ENCODE assay signal across 8 cellular contexts in the genomic region with DNA sequence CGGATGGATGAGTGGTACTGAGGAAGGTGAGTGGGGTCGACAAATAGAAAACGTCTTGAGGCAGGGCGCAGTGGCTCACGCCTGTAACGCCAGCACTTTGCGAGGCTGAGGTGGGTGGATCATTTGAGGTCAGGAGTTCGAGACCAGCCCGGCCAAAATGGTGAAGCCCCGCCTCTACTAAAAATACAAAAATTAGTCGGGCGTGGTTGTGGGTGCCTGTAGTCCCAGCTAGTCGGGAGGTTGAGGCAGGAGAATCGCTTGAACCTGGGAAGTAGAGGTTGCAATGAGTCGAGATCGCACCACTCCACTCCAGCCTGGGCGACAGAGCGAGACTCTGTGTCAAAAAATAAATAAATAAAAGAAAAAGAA. TPM values are rescaled to one million over a fixed set of nuclear protein-coding genes. Genes with fewer than 3 reads are reported as not detected.
DNase-seq lines count a peak whose midpoint lies in the region; ATAC-seq and TF ChIP-seq lines count a peak whose summit lies in the region.
"Not testable (repeated sequence)": the region's sequence is repeated elsewhere in the genome, so short reads cannot be mapped to it uniquely, and the experiment has no call there.

No MANE protein-coding gene starts in this region.

- not testable (repeated sequence) for ATAC-seq in lower lobe of right lung

- BruUV-seq in Calu3 (replicated peaks; lab: Mats Ljungman, UMichigan): not testable (repeated sequence)

- H3K27ac ChIP-seq in ascending aorta (peak overlapping the region; percentile 25 to 47), esophagus squamous epithelium (peak overlapping the region in 3 of 4 donors; percentile 65 to 79 (median 72)), lower lobe of right lung (peak overlapping the region; percentile 18), prostate gland (peak overlapping the region; percentile 63 to 81)
- not testable (repeated sequence) for H3K27ac ChIP-seq in tibial artery

- H3K4me1 ChIP-seq in ascending aorta (peaks cover 3 to 21% of the 10 kb centered on the region in 2 donors), esophagus squamous epithelium (peaks cover 25 to 90% (median 27%) of the 10 kb centered on the region in 3 donors), lower lobe of right lung (peaks cover 40% of the 10 kb centered on the region), prostate gland (replicated peaks) (peaks cover 10% of the 10 kb centered on the region), tibial artery (peaks cover 0 to 52% (median 34%) of the 10 kb centered on the region in 4 donors)

- not testable (repeated sequence) for DNase-seq in Calu3; LNCaP clone FGC (ENCODE audit: low read depth); activated CD4-positive, alpha-beta T cell treated with anti-CD3 and anti-CD28 coated beads, Interleukin-2, amount 10 ng/mL, durations not matched to agents 24 days and 14 days; ascending aorta (ENCODE audit: low spot score in 2 of 2); esophagus squamous epithelium (lab: John Stamatoyannopoulos, UW); prostate gland (ENCODE audit: low spot score); tibial artery
- peak; percentile 57 for DNase-seq in lower lobe of right lung

- not testable (repeated sequence) for H3K9me3 ChIP-seq in ascending aorta, esophagus squamous epithelium, lower lobe of right lung, prostate gland, tibial artery

- peak overlapping the region; percentile 60 for H3K4me3 Mint-ChIP-seq in Calu3 (ENCODE audit: low read depth, unreplicated experiment)
- peak overlapping the region; percentile 89 for H3K4me3 Mint-ChIP-seq in activated CD4-positive, alpha-beta T cell treated with anti-CD3 and anti-CD28 coated beads, Interleukin-2, amount 10 ng/mL, durations not matched to agents 24 days and 14 days

- H3K4me3 ChIP-seq in LNCaP clone FGC (ENCODE audit: low read depth, low read length) (peak overlapping the region; percentile 29), ascending aorta (peak overlapping the region in 1 of 2 donors; percentile 55), esophagus squamous epithelium (peak overlapping the region in 3 of 4 donors; percentile 3 to 56 (median 41)), lower lobe of right lung (peak overlapping the region; percentile 48), prostate gland (peak overlapping the region in 1 of 2 donors; percentile 11), tibial artery (peak overlapping the region; percentile 6 to 38)

- not testable (repeated sequence) for TF ChIP-seq POLR2A in esophagus squamous epithelium (IDR thresholded peaks at IDR 0.05); prostate gland (IDR thresholded peaks at IDR 0.05)

- 25 to 28% methylated on average over 18 of the region's 18 CpGs for WGBS in esophagus squamous epithelium, 2 donors
- WGBS in prostate gland: 18% methylated on average over 18 of the region's 18 CpGs

- peaks cover 69% of the 10 kb centered on the region for H3K36me3 Mint-ChIP-seq in Calu3 (ENCODE audit: insufficient read depth, unreplicated experiment)
- H3K36me3 Mint-ChIP-seq in activated CD4-positive, alpha-beta T cell treated with anti-CD3 and anti-CD28 coated beads, Interleukin-2, amount 10 ng/mL, durations not matched to agents 24 days and 14 days (ENCODE audit: low read depth): peaks cover 22% of the 10 kb centered on the region

- CTCF ChIA-PET in Calu3 (lab: Charles Lee): not testable (repeated sequence)

- H3K27ac Mint-ChIP-seq in Calu3 (ENCODE audit: unreplicated experiment): peak overlapping the region; percentile 37
- H3K27ac Mint-ChIP-seq in activated CD4-positive, alpha-beta T cell treated with anti-CD3 and anti-CD28 coated beads, Interleukin-2, amount 10 ng/mL, durations not matched to agents 24 days and 14 days: peak overlapping the region; percentile 92

- intact Hi-C loops in Calu3 (cut with micrococcal nuclease; ENCODE audit: unreplicated experiment); ascending aorta (cut with DNase I); esophagus squamous epithelium (cut with DNase I); lower lobe of right lung (cut with DNase I); prostate gland (cut with DNase I); tibial artery (cut with DNase I; ENCODE audit: low total_unique reads): not testable (repeated sequence)
- intact Hi-C loops in activated CD4-positive, alpha-beta T cell treated with anti-CD3 and anti-CD28 coated beads, Interleukin-2, amount 10 ng/mL, durations not matched to agents 24 days and 14 days (cut with micrococcal nuclease): loop anchor here (1.0 to 5.0 kb wide), 3 partner anchors 27 to 78 kb away; partner anchors contain the start of gene POLD1

- peaks cover 70% of the 10 kb centered on the region for H3K27me3 Mint-ChIP-seq in Calu3 (ENCODE audit: unreplicated experiment)
- H3K27me3 Mint-ChIP-seq in activated CD4-positive, alpha-beta T cell treated with anti-CD3 and anti-CD28 coated beads, Interleukin-2, amount 10 ng/mL, durations not matched to agents 24 days and 14 days: peaks cover 20% of the 10 kb centered on the region

- not testable (repeated sequence) for H3K9me3 Mint-ChIP-seq in Calu3 (ENCODE audit: low read depth, unreplicated experiment); activated CD4-positive, alpha-beta T cell treated with anti-CD3 and anti-CD28 coated beads, Interleukin-2, amount 10 ng/mL, durations not matched to agents 24 days and 14 days

- not testable (repeated sequence) for TF ChIP-seq CTCF in Calu3 (IDR thresholded peaks at IDR 0.05; ENCODE audit: unreplicated experiment); LNCaP clone FGC (IDR thresholded peaks at IDR 0.05; ENCODE audit: control insufficient read depth, extremely low read depth, insufficient read depth); ascending aorta (IDR thresholded peaks at IDR 0.05); esophagus squamous epithelium (IDR thresholded peaks at IDR 0.05); lower lobe of right lung (IDR thresholded peaks at IDR 0.05); prostate gland (IDR thresholded peaks at IDR 0.05); tibial artery (IDR thresholded peaks at IDR 0.05)

- H3K27me3 ChIP-seq in ascending aorta; prostate gland (replicated peaks; ENCODE audit: insufficient read depth): not testable (repeated sequence)
- peaks cover 8 to 96% (median 23%) of the 10 kb centered on the region in 4 donors for H3K27me3 ChIP-seq in esophagus squamous epithelium
- peaks cover 26% of the 10 kb centered on the region for H3K27me3 ChIP-seq in lower lobe of right lung (ENCODE audit: low read depth)
- peaks cover 7 to 88% of the 10 kb centered on the region in 2 donors for H3K27me3 ChIP-seq in tibial artery

- peaks cover 61% of the 10 kb centered on the region for H3K4me1 Mint-ChIP-seq in Calu3 (ENCODE audit: low read depth, unreplicated experiment)
- H3K4me1 Mint-ChIP-seq in activated CD4-positive, alpha-beta T cell treated with anti-CD3 and anti-CD28 coated beads, Interleukin-2, amount 10 ng/mL, durations not matched to agents 24 days and 14 days: peaks cover 71% of the 10 kb centered on the region

- H3K36me3 ChIP-seq in ascending aorta, esophagus squamous epithelium, lower lobe of right lung, prostate gland, tibial artery: not testable (repeated sequence)

RNA-seq across cellular contexts. Expression of gene KCNC3, which starts 0.7 kb away (rescaled TPM):
- total RNA-seq in Calu3 (2022): 5.3 and 6.8 TPM in 2 replicates
- total RNA-seq in activated CD4-positive, alpha-beta T cell treated with anti-CD3 and anti-CD28 coated beads, Interleukin-2, amount 10 ng/mL, durations not matched to agents 24 days and 14 days: 20.3 TPM in 2 replicates
- total RNA-seq in ascending aorta: 3.8 TPM
- total RNA-seq in esophagus squamous epithelium: under 1 TPM in 3 of 4 donors, not detected in 1; 0.48 to 0.87 (median 0.57) TPM
- total RNA-seq in lower lobe of right lung: 11.1 TPM
- 10 to 100 TPM in 1 of 2 donors, 1 to 10 TPM in 1; 3.6 to 10.6 TPM for total RNA-seq in prostate gland

RNA-seq across cellular contexts. Expression of gene NAPSA, which starts 35.5 kb away (rescaled TPM):
- total RNA-seq in Calu3 (2022): 1.9 and 3.6 TPM in 2 replicates
- 13.6 and 18.0 TPM in 2 replicates for total RNA-seq in activated CD4-positive, alpha-beta T cell treated with anti-CD3 and anti-CD28 coated beads, Interleukin-2, amount 10 ng/mL, durations not matched to agents 24 days and 14 days
- 1.6 TPM for total RNA-seq in ascending aorta
- total RNA-seq in esophagus squamous epithelium: under 1 TPM in 1 of 4 donors, not detected in 3; 0.38 TPM
- total RNA-seq in lower lobe of right lung: 1,633 TPM
- 1 to 10 TPM in 1 of 2 donors, under 1 TPM in 1; 0.85 to 5.0 TPM for total RNA-seq in prostate gland

RNA-seq across cellular contexts. Expression of gene NR1H2, which starts 46.3 kb away (rescaled TPM):
- total RNA-seq in Calu3 (2022): 72.7 and 77.5 TPM in 2 replicates
- 81.4 and 84.7 TPM in 2 replicates for total RNA-seq in activated CD4-positive, alpha-beta T cell treated with anti-CD3 and anti-CD28 coated beads, Interleukin-2, amount 10 ng/mL, durations not matched to agents 24 days and 14 days
- 150 TPM for total RNA-seq in ascending aorta
- 10 to 100 TPM; 48.6 to 84.1 (median 68.1) TPM for total RNA-seq in esophagus squamous epithelium
- 100 TPM for total RNA-seq in lower lobe of right lung
- total RNA-seq in prostate gland: 100 to 1,000 TPM; 110 to 129 TPM

RNA-seq across cellular contexts. Expression of gene POLD1, which starts 54.2 kb away (rescaled TPM):
- total RNA-seq in Calu3 (2022) (67.1 and 81.9 TPM in 2 replicates), ascending aorta (22.9 TPM), esophagus squamous epithelium (10 to 100 TPM; 14.0 to 18.8 (median 17.6) TPM), lower lobe of right lung (35.1 TPM), prostate gland (10 to 100 TPM; 15.6 to 35.7 TPM)
- 188 and 204 TPM in 2 replicates for total RNA-seq in activated CD4-positive, alpha-beta T cell treated with anti-CD3 and anti-CD28 coated beads, Interleukin-2, amount 10 ng/mL, durations not matched to agents 24 days and 14 days

Comparison
In these comparisons a context has a peak if more than half of its experiments do, and no peak if none do; other contexts are left out.
1. RNA of gene NAPSA, which starts 35.5 kb away (total RNA-seq): 1,633 TPM in lower lobe of right lung (single experiment); 13.6 to 18.0 TPM in activated CD4-positive, alpha-beta T cell treated with anti-CD3 and anti-CD28 coated beads, Interleukin-2, amount 10 ng/mL, durations not matched to agents 24 days and 14 days, 0.85 to 5.0 TPM in prostate gland, 1.9 to 3.6 TPM in Calu3, 1.6 TPM in ascending aorta (single experiment) and 0.38 TPM in esophagus squamous epithelium; every median in the first group is over 10 times any median in the second.